2 cellular contexts compared by ENCODE assay signal in the genomic region with DNA sequence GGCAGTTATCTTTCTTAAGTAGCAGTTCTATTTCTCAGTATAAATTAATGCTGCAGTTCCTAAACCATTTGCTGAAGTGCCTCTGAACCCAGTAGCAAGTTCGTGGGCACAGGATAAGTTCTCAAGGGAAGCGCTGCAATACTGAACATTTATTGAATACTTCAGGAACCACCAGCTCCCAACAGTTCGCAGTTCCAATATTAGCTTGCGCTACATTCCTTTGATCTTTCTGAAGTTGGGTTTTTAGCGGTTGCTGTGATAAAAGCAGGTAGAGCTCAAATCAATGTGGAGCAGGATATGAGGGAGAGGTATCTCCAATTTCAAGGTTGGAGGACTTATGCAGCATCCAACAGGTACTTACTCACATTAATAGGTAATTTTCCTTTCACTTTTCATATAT.
TF ChIP-seq lines count a peak whose summit lies in the region.

No MANE protein-coding gene starts in this region.

TF ChIP-seq in HepG2, 621 proteins besides CTCF, POLR2A, EP300 and RAD21:
- TF ChIP-seq ZNF7 (CRISPR knock-in tag; IDR thresholded peaks at IDR 0.05) = 0 out of 2 replicates have a peak, but pooled peaks have one; percentile 18
- no peak for TF ChIP-seq ZNF644 (CRISPR knock-in tag; IDR thresholded peaks at IDR 0.05; ENCODE audit: low read depth)
- no peak for TF ChIP-seq ZNF788 (CRISPR knock-in tag; IDR thresholded peaks at IDR 0.05; ENCODE audit: borderline replicate concordance)
- no peak for TF ChIP-seq FOXK1 (CRISPR knock-in tag; IDR thresholded peaks at IDR 0.05; ENCODE audit: borderline replicate concordance, low read depth)
- TF ChIP-seq, protein P1, sequence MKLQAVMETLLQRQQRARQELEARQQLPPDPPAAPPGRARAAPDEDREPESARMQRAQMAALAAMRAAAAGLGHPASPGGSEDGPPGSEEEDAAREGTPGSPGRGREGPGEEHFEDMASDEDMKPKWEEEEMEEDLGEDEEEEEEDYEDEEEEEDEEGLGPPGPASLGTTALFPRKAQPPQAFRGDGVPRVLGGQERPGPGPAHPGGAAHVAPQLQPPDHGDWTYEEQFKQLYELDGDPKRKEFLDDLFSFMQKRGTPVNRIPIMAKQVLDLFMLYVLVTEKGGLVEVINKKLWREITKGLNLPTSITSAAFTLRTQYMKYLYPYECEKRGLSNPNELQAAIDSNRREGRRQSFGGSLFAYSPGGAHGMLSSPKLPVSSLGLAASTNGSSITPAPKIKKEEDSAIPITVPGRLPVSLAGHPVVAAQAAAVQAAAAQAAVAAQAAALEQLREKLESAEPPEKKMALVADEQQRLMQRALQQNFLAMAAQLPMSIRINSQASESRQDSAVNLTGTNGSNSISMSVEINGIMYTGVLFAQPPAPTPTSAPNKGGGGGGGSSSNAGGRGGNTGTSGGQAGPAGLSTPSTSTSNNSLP (IDR thresholded peaks at IDR 0.05; ENCODE audit: low read depth, low read length) = 0 out of 2 replicates have a peak, but pooled peaks have one; percentile 14
- TF ChIP-seq, protein P2, sequence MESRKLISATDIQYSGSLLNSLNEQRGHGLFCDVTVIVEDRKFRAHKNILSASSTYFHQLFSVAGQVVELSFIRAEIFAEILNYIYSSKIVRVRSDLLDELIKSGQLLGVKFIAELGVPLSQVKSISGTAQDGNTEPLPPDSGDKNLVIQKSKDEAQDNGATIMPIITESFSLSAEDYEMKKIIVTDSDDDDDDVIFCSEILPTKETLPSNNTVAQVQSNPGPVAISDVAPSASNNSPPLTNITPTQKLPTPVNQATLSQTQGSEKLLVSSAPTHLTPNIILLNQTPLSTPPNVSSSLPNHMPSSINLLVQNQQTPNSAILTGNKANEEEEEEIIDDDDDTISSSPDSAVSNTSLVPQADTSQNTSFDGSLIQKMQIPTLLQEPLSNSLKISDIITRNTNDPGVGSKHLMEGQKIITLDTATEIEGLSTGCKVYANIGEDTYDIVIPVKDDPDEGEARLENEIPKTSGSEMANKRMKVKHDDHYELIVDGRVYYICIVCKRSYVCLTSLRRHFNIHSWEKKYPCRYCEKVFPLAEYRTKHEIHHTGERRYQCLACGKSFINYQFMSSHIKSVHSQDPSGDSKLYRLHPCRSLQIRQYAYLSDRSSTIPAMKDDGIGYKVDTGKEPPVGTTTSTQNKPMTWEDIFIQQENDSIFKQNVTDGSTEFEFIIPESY (CRISPR knock-in tag; IDR thresholded peaks at IDR 0.05) = peak; percentile 81
- TF ChIP-seq TCF7 (IDR thresholded peaks at IDR 0.05; ENCODE audit: low read depth) = peak; percentile 46
- no peak for TF ChIP-seq SETDB1 (CRISPR knock-in tag; IDR thresholded peaks at IDR 0.05; ENCODE audit: borderline replicate concordance)
TF ChIP-seq in HepG2: peak in this region for 4.

TF ChIP-seq in K562, 482 proteins besides CTCF, POLR2A, EP300 and RAD21:
- TF ChIP-seq, protein P3, sequence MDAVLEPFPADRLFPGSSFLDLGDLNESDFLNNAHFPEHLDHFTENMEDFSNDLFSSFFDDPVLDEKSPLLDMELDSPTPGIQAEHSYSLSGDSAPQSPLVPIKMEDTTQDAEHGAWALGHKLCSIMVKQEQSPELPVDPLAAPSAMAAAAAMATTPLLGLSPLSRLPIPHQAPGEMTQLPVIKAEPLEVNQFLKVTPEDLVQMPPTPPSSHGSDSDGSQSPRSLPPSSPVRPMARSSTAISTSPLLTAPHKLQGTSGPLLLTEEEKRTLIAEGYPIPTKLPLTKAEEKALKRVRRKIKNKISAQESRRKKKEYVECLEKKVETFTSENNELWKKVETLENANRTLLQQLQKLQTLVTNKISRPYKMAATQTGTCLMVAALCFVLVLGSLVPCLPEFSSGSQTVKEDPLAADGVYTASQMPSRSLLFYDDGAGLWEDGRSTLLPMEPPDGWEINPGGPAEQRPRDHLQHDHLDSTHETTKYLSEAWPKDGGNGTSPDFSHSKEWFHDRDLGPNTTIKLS (IDR thresholded peaks at IDR 0.05; ENCODE audit: borderline replicate concordance, low read depth) = no peak
- TF ChIP-seq, protein P4, sequence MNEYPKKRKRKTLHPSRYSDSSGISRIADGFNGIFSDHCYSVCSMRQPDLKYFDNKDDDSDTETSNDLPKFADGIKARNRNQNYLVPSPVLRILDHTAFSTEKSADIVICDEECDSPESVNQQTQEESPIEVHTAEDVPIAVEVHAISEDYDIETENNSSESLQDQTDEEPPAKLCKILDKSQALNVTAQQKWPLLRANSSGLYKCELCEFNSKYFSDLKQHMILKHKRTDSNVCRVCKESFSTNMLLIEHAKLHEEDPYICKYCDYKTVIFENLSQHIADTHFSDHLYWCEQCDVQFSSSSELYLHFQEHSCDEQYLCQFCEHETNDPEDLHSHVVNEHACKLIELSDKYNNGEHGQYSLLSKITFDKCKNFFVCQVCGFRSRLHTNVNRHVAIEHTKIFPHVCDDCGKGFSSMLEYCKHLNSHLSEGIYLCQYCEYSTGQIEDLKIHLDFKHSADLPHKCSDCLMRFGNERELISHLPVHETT (CRISPR knock-in tag; conservative IDR thresholded peaks at IDR 0.05 in 1 of 2, IDR thresholded peaks at IDR 0.05 in 1 of 2) = no peak
- TF ChIP-seq ZNF584 (CRISPR knock-in tag; IDR thresholded peaks at IDR 0.05; ENCODE audit: low read depth) (no peak), MYBL2 (IDR thresholded peaks at IDR 0.05; ENCODE audit: low read depth) (no peak), MYBL2 (CRISPR knock-in tag; IDR thresholded peaks at IDR 0.05; ENCODE audit: borderline replicate concordance) (no peak)
- TF ChIP-seq, protein P5, sequence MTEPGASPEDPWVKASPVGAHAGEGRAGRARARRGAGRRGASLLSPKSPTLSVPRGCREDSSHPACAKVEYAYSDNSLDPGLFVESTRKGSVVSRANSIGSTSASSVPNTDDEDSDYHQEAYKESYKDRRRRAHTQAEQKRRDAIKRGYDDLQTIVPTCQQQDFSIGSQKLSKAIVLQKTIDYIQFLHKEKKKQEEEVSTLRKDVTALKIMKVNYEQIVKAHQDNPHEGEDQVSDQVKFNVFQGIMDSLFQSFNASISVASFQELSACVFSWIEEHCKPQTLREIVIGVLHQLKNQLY (CRISPR knock-in tag; conservative IDR thresholded peaks at IDR 0.05) = no peak
TF ChIP-seq in K562: peak in this region for 0.
